Comparison of ENCODE assay signal across 1 cellular context in genomic region chr3:184145120-184145524, GRCh38.
TF ChIP-seq lines count a peak whose summit lies in the region.

No MANE protein-coding gene starts in this region.

TF ChIP-seq in K562, 482 proteins besides CTCF, POLR2A, EP300 and RAD21:
- TF ChIP-seq MITF (IDR thresholded peaks at IDR 0.05) (no peak), TCF15 (CRISPR knock-in tag; IDR thresholded peaks at IDR 0.05) (no peak), SMC3 (conservative IDR thresholded peaks at IDR 0.05; ENCODE audit: insufficient read depth, low read depth, low read length) (peak; percentile 48; the same call in 1 of the 2 replicates), ZNF384 (IDR thresholded peaks at IDR 0.05; ENCODE audit: low read depth, low read length) (no peak), USF1 (CRISPR knock-in tag; IDR thresholded peaks at IDR 0.05) (peak; percentile 19; the same call in 1 of the 2 replicates), TEAD1 (CRISPR knock-in tag; IDR thresholded peaks at IDR 0.05) (no peak), CTCFL (IDR thresholded peaks at IDR 0.05; ENCODE audit: borderline replicate concordance, insufficient read depth, low read depth, low read length, poor library complexity, severe bottlenecking) (no peak), MTF1 (CRISPR knock-in tag; IDR thresholded peaks at IDR 0.05; ENCODE audit: borderline replicate concordance) (no peak), HDAC6 (IDR thresholded peaks at IDR 0.05; ENCODE audit: low read depth, low read length) (no peak), ZNF143 (CRISPR knock-in tag; IDR thresholded peaks at IDR 0.05) (no peak), DEAF1 (CRISPR knock-in tag; IDR thresholded peaks at IDR 0.05) (0 out of 2 replicates have a peak, but pooled peaks have one; percentile 9), TARDBP (IDR thresholded peaks at IDR 0.05) (no peak), TOE1 (IDR thresholded peaks at IDR 0.05; ENCODE audit: borderline replicate concordance) (peak; percentile 14; the same call in 1 of the 2 replicates), TOE1 (CRISPR knock-in tag; IDR thresholded peaks at IDR 0.05; ENCODE audit: borderline replicate concordance, low read depth) (no peak), ZNF239 (CRISPR knock-in tag; IDR thresholded peaks at IDR 0.05) (no peak), HDAC1 (IDR thresholded peaks at IDR 0.05) (no peak), NR4A1 (CRISPR knock-in tag; IDR thresholded peaks at IDR 0.05) (no peak), NR4A1 (tag; IDR thresholded peaks at IDR 0.05) (no peak), ARID1B (IDR thresholded peaks at IDR 0.05) (no peak), FOS (IDR thresholded peaks at IDR 0.05; ENCODE audit: extremely low read depth, insufficient read length) (no peak), RBM14 (IDR thresholded peaks at IDR 0.05; ENCODE audit: borderline replicate concordance, insufficient read depth, low read depth, low read length) (no peak), TBL1XR1 (IDR thresholded peaks at IDR 0.05; ENCODE audit: low read length in 2 of 2) (no peak), CREB5 (CRISPR knock-in tag; IDR thresholded peaks at IDR 0.05) (no peak), KLF13 (tag; IDR thresholded peaks at IDR 0.05; ENCODE audit: borderline replicate concordance, low read depth) (no peak), EZH2 (IDR thresholded peaks at IDR 0.05; ENCODE audit: borderline replicate concordance, low read depth, low read length) (no peak), FOXK1 (CRISPR knock-in tag; IDR thresholded peaks at IDR 0.05; ENCODE audit: borderline replicate concordance) (no peak), MCM5 (IDR thresholded peaks at IDR 0.05; ENCODE audit: low read depth) (no peak), ZNF133 (CRISPR knock-in tag; IDR thresholded peaks at IDR 0.05) (no peak), ZFPM2 (CRISPR knock-in tag; IDR thresholded peaks at IDR 0.05) (no peak), BMI1 (IDR thresholded peaks at IDR 0.05; ENCODE audit: low read length) (no peak), POLR2AphosphoS5 (IDR thresholded peaks at IDR 0.05; ENCODE audit: control insufficient read depth, insufficient read depth, low read depth, low read length) (peak; percentile 12; the same call in 1 of the 2 replicates), NCOA4 (IDR thresholded peaks at IDR 0.05; ENCODE audit: partially characterized antibody) (no peak), CCAR2 (IDR thresholded peaks at IDR 0.05; ENCODE audit: low read depth, low read length) (no peak), PATZ1 (CRISPR knock-in tag; IDR thresholded peaks at IDR 0.05; ENCODE audit: borderline replicate concordance) (no peak), ZNF431 (CRISPR knock-in tag; IDR thresholded peaks at IDR 0.05) (no peak), NR2C2 (CRISPR knock-in tag; IDR thresholded peaks at IDR 0.05) (no peak), NR2C2 (tag; IDR thresholded peaks at IDR 0.05) (no peak), POLR2G (IDR thresholded peaks at IDR 0.05; ENCODE audit: low read depth, low read length) (no peak), THAP12 (CRISPR knock-in tag; IDR thresholded peaks at IDR 0.05) (no peak), HNRNPK (IDR thresholded peaks at IDR 0.05; ENCODE audit: low read depth, low read length, poor library complexity, severe bottlenecking) (no peak), ZNF592 (IDR thresholded peaks at IDR 0.05) (no peak), ETV1 (tag; conservative IDR thresholded peaks at IDR 0.05; ENCODE audit: low read depth) (no peak), SMARCB1 (IDR thresholded peaks at IDR 0.05; ENCODE audit: insufficient read length, low read depth) (no peak), PREB (CRISPR knock-in tag; IDR thresholded peaks at IDR 0.05) (no peak), POLR2AphosphoS2 (IDR thresholded peaks at IDR 0.05; ENCODE audit: low read length) (no peak), NFIX (CRISPR knock-in tag; IDR thresholded peaks at IDR 0.05; ENCODE audit: low read depth) (no peak)
TF ChIP-seq in K562: peak in this region for 5.
